8 cellular contexts compared by ENCODE assay signal in the genomic region with DNA sequence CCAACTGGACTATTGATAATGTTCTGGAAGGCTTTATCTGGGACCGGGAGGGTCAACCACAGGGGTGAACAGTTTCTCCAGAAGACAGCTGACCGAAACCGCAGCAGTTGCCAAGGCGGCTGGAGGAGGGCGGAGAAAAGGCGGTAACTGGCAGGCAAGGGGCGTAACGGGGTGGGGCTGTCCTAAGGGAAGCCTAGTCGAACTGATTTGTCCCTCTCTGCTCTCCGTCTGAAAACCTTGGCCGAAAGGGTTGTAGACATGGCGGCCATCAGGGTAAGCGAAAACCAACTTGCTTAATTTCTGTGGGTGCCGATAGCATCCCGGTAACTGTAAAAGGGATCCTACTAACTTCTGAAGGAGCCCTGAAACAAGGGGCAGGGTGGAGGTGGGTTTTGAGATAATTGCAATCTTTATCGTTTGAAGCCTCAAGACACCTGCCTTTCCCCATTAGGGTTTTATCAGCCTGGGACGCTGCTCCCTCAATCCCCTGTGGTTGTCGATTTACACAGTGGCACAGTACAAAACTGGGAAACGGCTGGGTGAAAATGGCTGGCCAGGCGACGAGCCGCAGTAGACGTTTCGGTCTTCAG.
A peak's percentile ranks its signal among the peaks of the same experiment; 100 is the strongest.
DNase-seq lines count a peak whose midpoint lies in the region; ATAC-seq and TF ChIP-seq lines count a peak whose summit lies in the region.

A gene with protein sequence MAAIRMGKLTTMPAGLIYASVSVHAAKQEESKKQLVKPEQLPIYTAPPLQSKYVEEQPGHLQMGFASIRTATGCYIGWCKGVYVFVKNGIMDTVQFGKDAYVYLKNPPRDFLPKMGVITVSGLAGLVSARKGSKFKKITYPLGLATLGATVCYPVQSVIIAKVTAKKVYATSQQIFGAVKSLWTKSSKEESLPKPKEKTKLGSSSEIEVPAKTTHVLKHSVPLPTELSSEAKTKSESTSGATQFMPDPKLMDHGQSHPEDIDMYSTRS (plus strand): TSS at position 223 of the 590 bp plus-strand sequence. CDS start 36 bp downstream, at position 259.

- H3K4me3 ChIP-seq in coronary artery: peak within 1 kb of the TSS; percentile 73

- DNase-seq in AML-193 (lab: John Stamatoyannopoulos, UW): peak; percentile 73 to 83
- DNase-seq in NCI-H510A treated with DMSO at 0.1 percent for 48 hours (lab: John Stamatoyannopoulos, UW): peak; percentile 90
- DNase-seq in activated CD4-positive, alpha-beta T cell treated with anti-CD3 and anti-CD28 coated beads for 4 hours: peak; percentile 67
- DNase-seq in coronary artery (ENCODE audit: low spot score): peak; percentile 90
- DNase-seq in left kidney (ENCODE audit: low read depth, low spot score): peak; percentile 96
- peak; percentile 82 for DNase-seq in stimulated activated CD4-positive, alpha-beta T cell treated with anti-CD3 and anti-CD28 coated beads, Interleukin-1b, Interleukin-23, amount 100 ng/mL, for 48 hours

- peak; percentile 39 for TF ChIP-seq POLR2A in GM19193 (IDR thresholded peaks at IDR 0.05; ENCODE audit: extremely low read depth, insufficient read depth, insufficient read length)

- ATAC-seq in HG03432 (IDR thresholded peaks at IDR 0.05; ENCODE audit: unreplicated experiment): peak; percentile 97

- TF ChIP-seq CTCF in coronary artery (IDR thresholded peaks at IDR 0.05): no peak

- H3K27ac ChIP-seq in coronary artery: peak within 1 kb of the TSS; percentile 16 to 51

Comparison
In these comparisons a context has a peak if more than half of its experiments do, and no peak if none do; other contexts are left out.
1. Peak in every context shown above with its lines: DNase-seq, ATAC-seq, H3K4me3 ChIP-seq and H3K27ac ChIP-seq.